ENCODE assay signal across 21 cellular contexts in the genomic region with DNA sequence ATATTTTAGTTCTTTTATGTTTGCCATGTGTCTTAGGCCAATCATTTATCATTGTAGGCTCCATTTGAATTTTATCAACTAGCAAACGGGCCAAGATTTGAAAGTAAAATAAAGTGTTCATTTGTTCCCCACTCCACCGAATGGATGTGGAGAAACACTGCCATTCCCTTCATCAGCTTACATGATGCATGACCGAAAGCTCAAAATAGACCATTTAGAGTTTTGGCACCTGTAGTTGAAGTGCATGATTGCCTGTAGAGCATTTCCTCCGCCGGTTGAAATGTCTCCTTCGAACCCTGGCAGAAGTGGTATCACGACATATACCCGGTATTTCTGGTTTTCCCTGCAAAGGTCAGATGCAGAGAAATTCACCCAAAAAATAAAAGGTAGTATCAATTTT.
"Had no signal": no experiment of that assay in that cellular context is flagged by ENCODE, and none has a peak within 500 bp of the region (broad histone marks: within the 10 kb centered on the region; RNA-seq: fewer than 3 reads in every experiment).

No MANE protein-coding gene starts in this region.

- H3K4me1 Mint-ChIP-seq: natural killer cell had no signal

- H3K27ac Mint-ChIP-seq: effector memory CD8-positive, alpha-beta T cell; natural killer cell had no signal

- H3K9me3 Mint-ChIP-seq: effector memory CD8-positive, alpha-beta T cell; natural killer cell had no signal

- DNase-seq: cortex of kidney; effector memory CD8-positive, alpha-beta T cell; erythroblast; esophagus squamous epithelium; foreskin melanocyte; glutamatergic neuron; kidney; left lung; lower lobe of right lung; natural killer cell; occipital lobe; pancreas; retina; stimulated activated CD4-positive, alpha-beta T cell treated with anti-CD3 and anti-CD28 coated beads, Interleukin-12 subunit alpha, Interleukin-12 subunit beta, amount 100 ng/mL, for 4 hours; stimulated activated CD4-positive, alpha-beta T cell treated with anti-CD3 and anti-CD28 coated beads, Interleukin-1b, Interleukin-23, amount 100 ng/mL, for 48 hours; stimulated activated CD4-positive, alpha-beta T cell treated with anti-CD3 and anti-CD28 coated beads, Interleukin-4, amount 100 ng/mL, for 1 hour; stimulated activated CD8-positive, alpha-beta memory T cell treated with anti-CD3 and anti-CD28 coated beads, Interleukin-4, amount 100 ng/mL, for 48 hours; stimulated activated naive CD4-positive, alpha-beta T cell treated with Interleukin-2 at 50 U/mL for 16 hours; stomach; trophoblast cell had no signal

- H3K4me3 Mint-ChIP-seq: effector memory CD8-positive, alpha-beta T cell; natural killer cell had no signal

- H3K27me3 Mint-ChIP-seq: effector memory CD8-positive, alpha-beta T cell had no signal

- ATAC-seq: effector memory CD8-positive, alpha-beta T cell; left lung; lower lobe of right lung; natural killer cell; pancreas; sciatic nerve had no signal
